18 cellular contexts compared by ENCODE assay signal in the genomic region with DNA sequence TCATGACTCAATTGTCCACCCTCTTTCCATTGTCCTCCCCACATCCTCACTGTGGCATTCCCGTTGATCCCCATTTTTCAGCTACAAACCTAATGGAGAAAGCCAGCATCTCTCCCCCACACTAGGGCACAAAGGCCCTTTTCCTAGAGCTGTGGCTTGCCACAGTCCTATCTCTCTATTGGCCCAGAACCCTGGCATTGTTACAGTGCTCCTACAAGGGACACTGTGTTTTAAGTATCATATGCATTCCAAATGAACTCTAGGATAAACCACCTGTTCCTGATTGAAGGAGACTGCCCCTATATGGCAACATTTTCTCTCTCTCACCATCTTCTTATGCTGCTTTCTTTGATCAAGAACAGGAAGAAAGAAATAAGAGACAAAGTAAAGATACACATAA.
DNase-seq lines count a peak whose midpoint lies in the region; ATAC-seq lines count a peak whose summit lies in the region.
"Had no signal": no experiment of that assay in that cellular context is flagged by ENCODE, and none has a peak within 500 bp of the region (broad histone marks: within the 10 kb centered on the region; RNA-seq: fewer than 3 reads in every experiment).

No MANE protein-coding gene starts in this region.

- no peaks in the 10 kb centered on the region for H3K9me3 ChIP-seq in CD4-positive, alpha-beta memory T cell (ENCODE audit: control insufficient read depth in 1 of 2, low read length in 2 of 2)
- H3K9me3 ChIP-seq: Peyer's patch had no signal

- CTCF ChIA-PET in CD4-positive, alpha-beta memory T cell (lab: Charles Lee; ENCODE audit: partially characterized antibody): no interaction called here
- CTCF ChIA-PET in activated CD8-positive, alpha-beta T cell treated with anti-CD3 and anti-CD28 coated beads, Interleukin-2, amount 10 ng/mL, durations not matched to agents 7 days and 5 days (lab: Charles Lee): interaction anchor here (1.2 to 1.6 kb wide), 3 partner anchors 9 to 13 kb away, joined by 3 to 5 read pairs (median 3); no protein-coding TSS in a partner anchor

- H3K4me3 Mint-ChIP-seq in CD4-positive, alpha-beta memory T cell: peak overlapping the region in 2 of 8 donors; percentile 20 to 33
- no peak overlapping the region for H3K4me3 Mint-ChIP-seq in activated CD8-positive, alpha-beta T cell treated with anti-CD3 and anti-CD28 coated beads, Interleukin-2, amount 10 ng/mL, durations not matched to agents 7 days and 5 days
- H3K4me3 Mint-ChIP-seq in naive thymus-derived CD8-positive, alpha-beta T cell: peak overlapping the region in 6 of 10 donors; percentile 7 to 42 (median 22)
- H3K4me3 Mint-ChIP-seq: GM23338 had no signal

- peaks cover 36 to 63% (median 50%) of the 10 kb centered on the region in 4 donors for H3K4me1 Mint-ChIP-seq in CD4-positive, alpha-beta memory T cell
- H3K4me1 Mint-ChIP-seq in activated CD8-positive, alpha-beta T cell treated with anti-CD3 and anti-CD28 coated beads, Interleukin-2, amount 10 ng/mL, durations not matched to agents 7 days and 5 days (ENCODE audit: low read depth): peaks cover 62% of the 10 kb centered on the region
- H3K4me1 Mint-ChIP-seq in naive thymus-derived CD8-positive, alpha-beta T cell: peaks cover 38 to 80% (median 67%) of the 10 kb centered on the region in 4 donors

- no peaks in the 10 kb centered on the region for H3K27me3 Mint-ChIP-seq in CD4-positive, alpha-beta memory T cell
- no peaks in the 10 kb centered on the region for H3K27me3 Mint-ChIP-seq in activated CD8-positive, alpha-beta T cell treated with anti-CD3 and anti-CD28 coated beads, Interleukin-2, amount 10 ng/mL, durations not matched to agents 7 days and 5 days (ENCODE audit: low read depth)
- H3K27me3 Mint-ChIP-seq in naive thymus-derived CD8-positive, alpha-beta T cell: no peaks in the 10 kb centered on the region

- H3K4me3 ChIP-seq in CD4-positive, alpha-beta memory T cell (ENCODE audit: low read length in 2 of 2): no peak overlapping the region
- H3K4me3 ChIP-seq: GM23338, Peyer's patch had no signal

- peak; percentile 9 for DNase-seq in Ammon's horn (ENCODE audit: low spot score)
- no peak for DNase-seq in CD4-positive, alpha-beta memory T cell
- no peak for DNase-seq in activated CD8-positive, alpha-beta T cell treated with anti-CD3 and anti-CD28 coated beads, Interleukin-2, amount 10 ng/mL, durations not matched to agents 7 days and 5 days
- no peak for DNase-seq in naive thymus-derived CD8-positive, alpha-beta T cell
- DNase-seq in central memory CD4-positive, alpha-beta T cell: no peak
- no peak for DNase-seq in DMS 273 (lab: John Stamatoyannopoulos, UW; ENCODE audit: unreplicated experiment)
- DNase-seq: ACHN, AML-193, DMS79 treated with DMSO at 0.1 percent for 48 hours, NCI-H1105 treated with DMSO at 0.1 percent for 48 hours, NCI-H1694 treated with DMSO at 0.1 percent for 48 hours, NCI-H226, NCI-H524 treated with DMSO at 0.1 percent for 48 hours, Peyer's patch had no signal

- H3K36me3 Mint-ChIP-seq in CD4-positive, alpha-beta memory T cell: peaks cover under 1 to 7% of the 10 kb centered on the region in 2 donors
- H3K36me3 Mint-ChIP-seq in activated CD8-positive, alpha-beta T cell treated with anti-CD3 and anti-CD28 coated beads, Interleukin-2, amount 10 ng/mL, durations not matched to agents 7 days and 5 days (ENCODE audit: low read depth): peaks cover 12% of the 10 kb centered on the region
- peaks cover 0 to 6% (median 0%) of the 10 kb centered on the region in 3 donors for H3K36me3 Mint-ChIP-seq in naive thymus-derived CD8-positive, alpha-beta T cell

- H3K4me1 ChIP-seq in CD4-positive, alpha-beta memory T cell (ENCODE audit: insufficient read depth, low read length): peaks cover 42% of the 10 kb centered on the region

- no peaks in the 10 kb centered on the region for H3K9me3 Mint-ChIP-seq in CD4-positive, alpha-beta memory T cell
- H3K9me3 Mint-ChIP-seq in activated CD8-positive, alpha-beta T cell treated with anti-CD3 and anti-CD28 coated beads, Interleukin-2, amount 10 ng/mL, durations not matched to agents 7 days and 5 days (ENCODE audit: insufficient read depth): peaks cover 5% of the 10 kb centered on the region
- H3K9me3 Mint-ChIP-seq in naive thymus-derived CD8-positive, alpha-beta T cell: no peaks in the 10 kb centered on the region
- H3K9me3 Mint-ChIP-seq: GM23338 had no signal

- intact Hi-C loops in CD4-positive, alpha-beta memory T cell (cut with micrococcal nuclease): no loop called here

- H3K36me3 ChIP-seq in CD4-positive, alpha-beta memory T cell (ENCODE audit: insufficient read depth, low read length): no peaks in the 10 kb centered on the region
- H3K36me3 ChIP-seq: Peyer's patch had no signal

- no peak overlapping the region for H3K27ac ChIP-seq in CD4-positive, alpha-beta memory T cell (ENCODE audit: low read depth, low read length)
- H3K27ac ChIP-seq: Peyer's patch had no signal

- POLR2A ChIA-PET in CD4-positive, alpha-beta memory T cell (lab: Charles Lee; ENCODE audit: partially characterized antibody): interaction anchor here (0.6 to 0.9 kb wide), 2 partner anchors 9 to 14 kb away, joined by 3 to 4 read pairs; no protein-coding TSS in a partner anchor
- POLR2A ChIA-PET in activated CD8-positive, alpha-beta T cell treated with anti-CD3 and anti-CD28 coated beads, Interleukin-2, amount 10 ng/mL, durations not matched to agents 7 days and 5 days (lab: Charles Lee): interaction anchor here (0.9 kb wide), 1 partner anchor 10 kb away, joined by 3 read pairs; no protein-coding TSS in a partner anchor
- POLR2A ChIA-PET in naive thymus-derived CD8-positive, alpha-beta T cell (lab: Charles Lee): interaction anchor here (0.8 to 1.8 kb wide), 2 partner anchors 10 to 11 kb away, joined by 3 to 7 read pairs; no protein-coding TSS in a partner anchor

- peak overlapping the region in 6 of 7 donors; percentile 1 to 71 (median 53) for H3K27ac Mint-ChIP-seq in CD4-positive, alpha-beta memory T cell
- peak overlapping the region; percentile 20 for H3K27ac Mint-ChIP-seq in activated CD8-positive, alpha-beta T cell treated with anti-CD3 and anti-CD28 coated beads, Interleukin-2, amount 10 ng/mL, durations not matched to agents 7 days and 5 days
- H3K27ac Mint-ChIP-seq in naive thymus-derived CD8-positive, alpha-beta T cell: peak overlapping the region; percentile 11 to 85 (median 60)
- H3K27ac Mint-ChIP-seq: GM23338 had no signal

- ATAC-seq in activated CD8-positive, alpha-beta T cell treated with anti-CD3 and anti-CD28 coated beads, Interleukin-2, amount 10 ng/mL, durations not matched to agents 7 days and 5 days: no peak
- ATAC-seq in naive thymus-derived CD8-positive, alpha-beta T cell: no peak
- no peak for ATAC-seq in HG03442 (IDR thresholded peaks at IDR 0.05; ENCODE audit: unreplicated experiment)
- ATAC-seq: GM23338, HCT116, Right ventricle myocardium inferior had no signal

- H3K27me3 ChIP-seq in CD4-positive, alpha-beta memory T cell (ENCODE audit: insufficient read depth, low read length): no peaks in the 10 kb centered on the region
- H3K27me3 ChIP-seq: Peyer's patch had no signal
